In the genomic region with DNA sequence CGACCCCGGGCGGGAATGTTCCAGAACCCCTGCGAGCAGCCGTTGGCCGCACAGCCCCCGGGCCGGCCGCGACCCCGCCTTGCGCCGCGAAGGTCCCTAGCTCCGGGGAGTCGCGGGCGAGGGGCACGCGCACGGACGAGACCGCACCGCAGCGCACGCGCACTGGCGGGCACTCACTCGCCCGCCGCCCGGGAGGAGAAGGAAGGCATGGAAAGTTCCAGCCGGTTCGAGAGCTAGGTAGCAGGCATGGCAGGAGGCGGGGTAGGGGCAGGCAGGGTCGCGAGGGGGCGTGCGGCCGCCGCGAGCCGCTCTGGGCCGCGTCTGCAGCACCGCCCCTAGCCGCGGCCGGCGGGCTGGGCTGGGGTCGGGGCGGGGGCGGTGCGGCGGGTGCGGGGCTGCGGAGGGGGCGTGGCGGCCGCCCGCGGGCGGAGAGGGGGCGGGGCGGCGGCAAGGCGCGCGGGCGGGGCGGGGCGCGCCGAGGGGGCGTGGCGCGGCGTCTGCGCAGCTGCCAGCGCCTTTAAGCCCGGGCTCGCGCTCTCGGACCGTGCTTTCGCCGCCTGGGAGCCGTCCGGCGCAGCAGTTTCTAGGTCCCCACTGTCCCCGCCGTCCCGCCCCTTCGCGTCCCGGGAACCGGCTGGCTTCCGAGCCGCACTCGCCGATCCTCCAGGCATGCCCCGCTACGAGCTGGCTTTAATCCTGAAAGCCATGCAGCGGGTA, we compare ENCODE assay signal across 8 cellular contexts. TPM values are rescaled to one million over a fixed set of nuclear protein-coding genes. Genes with fewer than 3 reads are reported as not detected.
DNase-seq lines count a peak whose midpoint lies in the region; ATAC-seq and TF ChIP-seq lines count a peak whose summit lies in the region.

Gene MRPS6 (plus strand): TSS at position 547 of the 717 bp plus-strand sequence. CDS start 123 bp downstream, at position 670.
Gene SLC5A3 (plus strand): TSS at position 547 of the 717 bp plus-strand sequence. CDS start 21,621 bp downstream, outside the sequence.

- peak within 1 kb of the TSS; percentile 88 to 92 for H3K27ac Mint-ChIP-seq in natural killer cell treated with Interleukin-12 subunit alpha and Interleukin-12 subunit beta and Interleukin-15 and Interleukin-18, amount 100 ng/mL, for 72 hours

- H3K27me3 Mint-ChIP-seq in natural killer cell treated with Interleukin-12 subunit alpha and Interleukin-12 subunit beta and Interleukin-15 and Interleukin-18, amount 100 ng/mL, for 72 hours: no peaks in the 10 kb centered on the region

- ATAC-seq in GM21723 (IDR thresholded peaks at IDR 0.05; ENCODE audit: unreplicated experiment): peak; percentile 80
- ATAC-seq in natural killer cell treated with Interleukin-12 subunit alpha and Interleukin-12 subunit beta and Interleukin-15 and Interleukin-18, amount 100 ng/mL, for 72 hours: peak; percentile 89 to 92

- peak within 1 kb of the TSS; percentile 80 for H3K4me3 ChIP-seq in fibroblast of the aortic adventitia (ENCODE audit: low read depth, low read length)

- TF ChIP-seq CTCF in fibroblast of the aortic adventitia (IDR thresholded peaks at IDR 0.05; ENCODE audit: insufficient read depth, low read length): no peak

- peak within 1 kb of the TSS; percentile 95 for H3K4me3 Mint-ChIP-seq in natural killer cell treated with Interleukin-12 subunit alpha and Interleukin-12 subunit beta and Interleukin-15 and Interleukin-18, amount 100 ng/mL, for 72 hours

- H3K36me3 Mint-ChIP-seq in natural killer cell treated with Interleukin-12 subunit alpha and Interleukin-12 subunit beta and Interleukin-15 and Interleukin-18, amount 100 ng/mL, for 72 hours: peaks cover 33% of the 10 kb centered on the region

- DNase-seq in DMS79 treated with DMSO at 0.1 percent for 48 hours (lab: John Stamatoyannopoulos, UW) (peak; percentile 73), KG1 (lab: John Stamatoyannopoulos, UW) (peak; percentile 44), RPMI8226 (peak; percentile 94), fibroblast of the aortic adventitia (ENCODE audit: low read depth) (peak; percentile 78)
- DNase-seq in activated T-helper 9 cell treated with anti-CD3 and anti-CD28 coated beads, Interleukin-2, amount 50 U/mL, for 16 hours (ENCODE audit: low read depth): peak; percentile 60
- DNase-seq in natural killer cell treated with Interleukin-12 subunit alpha and Interleukin-12 subunit beta and Interleukin-15 and Interleukin-18, amount 100 ng/mL, for 72 hours (ENCODE audit: low spot score): peak; percentile 91
- DNase-seq in stimulated activated naive CD4-positive, alpha-beta T cell treated with Interleukin-2 at 50 U/mL for 16 hours (lab: John Stamatoyannopoulos, UW): peak; percentile 77

- no peaks in the 10 kb centered on the region for H3K9me3 Mint-ChIP-seq in natural killer cell treated with Interleukin-12 subunit alpha and Interleukin-12 subunit beta and Interleukin-15 and Interleukin-18, amount 100 ng/mL, for 72 hours

- H3K4me1 Mint-ChIP-seq in natural killer cell treated with Interleukin-12 subunit alpha and Interleukin-12 subunit beta and Interleukin-15 and Interleukin-18, amount 100 ng/mL, for 72 hours (ENCODE audit: low read depth in 2 of 2): peaks cover 49 to 52% of the 10 kb centered on the region in 2 donors

RNA-seq across cellular contexts. Expression of gene MRPS6, which starts in this region (rescaled TPM):
- total RNA-seq in fibroblast of the aortic adventitia (ENCODE audit: low replicate concordance): 19.5 and 78.1 TPM in 2 replicates
- total RNA-seq in natural killer cell treated with Interleukin-12 subunit alpha and Interleukin-12 subunit beta and Interleukin-15 and Interleukin-18, amount 100 ng/mL, for 72 hours: 100 to 1,000 TPM; 122 to 188 TPM

RNA-seq across cellular contexts. Expression of gene SLC5A3, which starts in this region (rescaled TPM):
- 28.5 and 56.6 TPM in 2 replicates for total RNA-seq in fibroblast of the aortic adventitia (ENCODE audit: low replicate concordance)
- total RNA-seq in natural killer cell treated with Interleukin-12 subunit alpha and Interleukin-12 subunit beta and Interleukin-15 and Interleukin-18, amount 100 ng/mL, for 72 hours: 10 to 100 TPM; 36.1 to 59.1 TPM

Comparison
In these comparisons a context has a peak if more than half of its experiments do, and no peak if none do; other contexts are left out.
1. Peak in every context shown above with its lines: DNase-seq, ATAC-seq and H3K4me3 ChIP-seq.
2. DNase-seq: peak in every context shown above with its lines; median percentile 94 in RPMI8226; 91 in natural killer cell treated with Interleukin-12 subunit alpha and Interleukin-12 subunit beta and Interleukin-15 and Interleukin-18, amount 100 ng/mL, for 72 hours; 78 in fibroblast of the aortic adventitia; 77 in stimulated activated naive CD4-positive, alpha-beta T cell treated with Interleukin-2 at 50 U/mL for 16 hours; 73 in DMS79 treated with DMSO at 0.1 percent for 48 hours; 60 in activated T-helper 9 cell treated with anti-CD3 and anti-CD28 coated beads, Interleukin-2, amount 50 U/mL, for 16 hours; 44 in KG1.